Comparison of ENCODE assay signal across 17 cellular contexts in genomic region chr2:183868153-183868552, GRCh38.
DNase-seq lines count a peak whose midpoint lies in the region; ATAC-seq and TF ChIP-seq lines count a peak whose summit lies in the region.
"Had no signal": no experiment of that assay in that cellular context is flagged by ENCODE, and none has a peak within 500 bp of the region (broad histone marks: within the 10 kb centered on the region; RNA-seq: fewer than 3 reads in every experiment).

No MANE protein-coding gene starts in this region.

- H3K9me3 ChIP-seq in A673 (ENCODE audit: low read depth, low read length, poor library complexity, severe bottlenecking) (no peaks in the 10 kb centered on the region), mammary epithelial cell (replicated peaks; ENCODE audit: insufficient read depth, low read length) (no peaks in the 10 kb centered on the region), osteoblast (ENCODE audit: low read depth, low read length) (no peaks in the 10 kb centered on the region)
- H3K9me3 ChIP-seq: body of pancreas, prostate gland had no signal

- H3K79me2 ChIP-seq in mammary epithelial cell (ENCODE audit: insufficient read depth, low read length): no peaks in the 10 kb centered on the region
- H3K79me2 ChIP-seq in osteoblast (ENCODE audit: insufficient read depth, low read length): no peaks in the 10 kb centered on the region

- H3K27ac ChIP-seq in A673 (ENCODE audit: low read depth, low read length, poor library complexity, severe bottlenecking) (no peak overlapping the region), mammary epithelial cell (ENCODE audit: insufficient read depth, low read depth, low read length) (no peak overlapping the region), osteoblast (ENCODE audit: low read depth, low read length) (no peak overlapping the region)
- H3K27ac ChIP-seq: body of pancreas, prostate gland, SJSA1 had no signal

- no peak overlapping the region for H3K9ac ChIP-seq in mammary epithelial cell (ENCODE audit: insufficient read depth, low read length)

- H3K4me2 ChIP-seq in mammary epithelial cell (ENCODE audit: insufficient read depth, low read depth, low read length): peak overlapping the region; percentile 49
- H3K4me2 ChIP-seq in osteoblast (ENCODE audit: insufficient read depth, low read length): no peak overlapping the region
- H3K4me2 ChIP-seq: GM23338 had no signal

- H3K4me1 ChIP-seq in A673 (ENCODE audit: insufficient read depth, low read length, poor library complexity, severe bottlenecking) (peaks cover 7% of the 10 kb centered on the region), mammary epithelial cell (ENCODE audit: insufficient read depth, low read length) (peaks cover 12% of the 10 kb centered on the region), osteoblast (ENCODE audit: insufficient read depth, low read length) (no peaks in the 10 kb centered on the region)
- H3K4me1 ChIP-seq: body of pancreas, prostate gland, SJSA1 had no signal

- in situ Hi-C loops in mammary epithelial cell (cut with MboI; ENCODE audit: low sequenced_read_pairs in 2 of 2): no loop called here

- dilution Hi-C loops in mammary epithelial cell (cut with HindIII; ENCODE audit: low sequenced_read_pairs): no loop called here

- intact Hi-C loops in A673 (cut with micrococcal nuclease; ENCODE audit: unreplicated experiment): loop anchor here (10.0 kb wide), 1 partner anchor 623 kb away; no protein-coding TSS in a partner anchor
- intact Hi-C loops in mammary epithelial cell (cut with micrococcal nuclease): no loop called here

- DNase-seq in A673 (ENCODE audit: low spot score): peak; percentile 72
- peak; percentile 81 for DNase-seq in NCI-H446 treated with DMSO at 0.1 percent for 48 hours (lab: John Stamatoyannopoulos, UW)
- DNase-seq in mammary epithelial cell: peak; percentile 7
- no peak for DNase-seq in osteoblast (ENCODE audit: insufficient read length, low spot score, missing footprints)
- DNase-seq in kidney tubule cell (ENCODE audit: low spot score): no peak
- no peak for DNase-seq in GOT3 (lab: John Stamatoyannopoulos, UW)
- DNase-seq: activated gamma-delta T cell treated with Interleukin-2 at 50 U/mL for 16 hours, body of pancreas, glutamatergic neuron, immature natural killer cell, KBM-7, natural killer cell had no signal

- H2AFZ ChIP-seq in mammary epithelial cell (ENCODE audit: low read depth, low read length) (no peak overlapping the region), osteoblast (ENCODE audit: low read length) (no peak overlapping the region)
- H2AFZ ChIP-seq: GM23338 had no signal

- CTCF ChIA-PET in A673 (lab: Charles Lee) (no interaction called here), mammary epithelial cell (lab: Charles Lee; ENCODE audit: low non-redundant PET) (no interaction called here)

- H3K27me3 ChIP-seq in A673 (replicated peaks; ENCODE audit: insufficient read depth, low read depth, low read length, poor library complexity) (no peaks in the 10 kb centered on the region), mammary epithelial cell (ENCODE audit: insufficient read depth, low read length) (no peaks in the 10 kb centered on the region), osteoblast (ENCODE audit: insufficient read depth, low read length) (no peaks in the 10 kb centered on the region)
- H3K27me3 ChIP-seq: body of pancreas, SJSA1 had no signal

- TF ChIP-seq CTCF in A673 (conservative IDR thresholded peaks at IDR 0.05; ENCODE audit: low read depth, low read length): no peak
- TF ChIP-seq CTCF in mammary epithelial cell (conservative IDR thresholded peaks at IDR 0.05 in 1 of 2, IDR thresholded peaks at IDR 0.05 in 1 of 2; ENCODE audit: extremely low read depth in 1 of 2, insufficient read depth in 1 of 2, low read depth in 1 of 2, low read length in 2 of 2): no peak
- TF ChIP-seq CTCF in osteoblast (IDR thresholded peaks at IDR 0.05; ENCODE audit: extremely low read depth, low read depth, low read length): no peak

- H4K20me1 ChIP-seq in mammary epithelial cell (ENCODE audit: insufficient read depth, low read length): no peaks in the 10 kb centered on the region
- no peaks in the 10 kb centered on the region for H4K20me1 ChIP-seq in osteoblast (ENCODE audit: insufficient read depth, low read length)

- ATAC-seq in GM18867 (IDR thresholded peaks at IDR 0.05; ENCODE audit: unreplicated experiment): peak; percentile 41
- ATAC-seq in HG02884 (IDR thresholded peaks at IDR 0.05; ENCODE audit: unreplicated experiment): no peak
- ATAC-seq: body of pancreas, GM23338, natural killer cell had no signal

- H3K4me3 ChIP-seq in A673 (ENCODE audit: low read depth, low read length, poor library complexity, severe bottlenecking) (no peak overlapping the region), mammary epithelial cell (replicated peaks in 1 of 3; ENCODE audit: insufficient read depth in 1 of 3, low read depth in 2 of 3, low read length in 3 of 3) (no peak overlapping the region), osteoblast (ENCODE audit: insufficient read depth, low read length) (no peak overlapping the region)
- H3K4me3 ChIP-seq: body of pancreas, GM23338, prostate gland, SJSA1 had no signal

- WGBS in mammary epithelial cell (ENCODE audit: low coverage, missing lambda C conversion rate): 87% methylated on average over 2 of the region's 2 CpGs

- H3K36me3 ChIP-seq in A673 (ENCODE audit: insufficient read depth, low read length, poor library complexity, severe bottlenecking) (no peaks in the 10 kb centered on the region), mammary epithelial cell (ENCODE audit: insufficient read depth, low read length) (no peaks in the 10 kb centered on the region), osteoblast (ENCODE audit: insufficient read depth, low read length) (no peaks in the 10 kb centered on the region)
- H3K36me3 ChIP-seq: prostate gland, SJSA1 had no signal

- no TSS peak for BruUV-seq in A673 (replicated peaks; lab: Mats Ljungman, UMichigan)
- BruUV-seq in mammary epithelial cell (replicated peaks; lab: Mats Ljungman, UMichigan): no TSS peak

- POLR2A ChIA-PET in A673 (lab: Charles Lee; ENCODE audit: low non-redundant PET): no interaction called here

Comparison
In these comparisons a context has a peak if more than half of its experiments do, and no peak if none do; other contexts are left out.
1. DNase-seq: peak in A673 (single experiment), NCI-H446 treated with DMSO at 0.1 percent for 48 hours (single experiment) and mammary epithelial cell (single experiment); none in osteoblast (single experiment), kidney tubule cell (single experiment) and GOT3 (single experiment).